8 cellular contexts compared by ENCODE assay signal in genomic region chrX:136766785-136767103, GRCh38. TPM values are rescaled to one million over a fixed set of nuclear protein-coding genes. Genes with fewer than 3 reads are reported as not detected.
A peak's percentile ranks its signal among the peaks of the same experiment; 100 is the strongest.
DNase-seq lines count a peak whose midpoint lies in the region; ATAC-seq, FAIRE-seq and TF ChIP-seq lines count a peak whose summit lies in the region.

No MANE protein-coding gene starts in this region.

- no peaks in the 10 kb centered on the region for H3K9me3 ChIP-seq in RWPE2 (ENCODE audit: severe bottlenecking)
- H3K9me3 ChIP-seq in psoas muscle, result no peaks in the 10 kb centered on the region

- DNase-seq in RWPE2 (ENCODE audit: low spot score) (no peak), fibroblast of pulmonary artery (ENCODE audit: low read depth) (no peak), psoas muscle (no peak), GM10248 (ENCODE audit: extremely low spot score) (no peak), DMS79 treated with DMSO at 0.1 percent for 48 hours (lab: John Stamatoyannopoulos, UW) (no peak), frontal cortex (ENCODE audit: low spot score in 2 of 2) (no peak), T1000 (lab: John Stamatoyannopoulos, UW) (no peak)

- H3K27me3 ChIP-seq in RWPE2 (ENCODE audit: insufficient read depth, poor library complexity, severe bottlenecking) (peaks cover 12% of the 10 kb centered on the region), psoas muscle (ENCODE audit: insufficient read depth in 3 of 3, low read length in 2 of 3) (no peaks in the 10 kb centered on the region)

- H3K4me3 ChIP-seq in RWPE2 (ENCODE audit: severe bottlenecking), result peak overlapping the region; percentile 27
- peak overlapping the region; percentile 54 for H3K4me3 ChIP-seq in fibroblast of pulmonary artery (replicated peaks; ENCODE audit: low read depth, low read length)
- H3K4me3 ChIP-seq in psoas muscle, result peak overlapping the region; percentile 79

- POLR2A ChIA-PET in GM10248 (lab: Yijun Ruan, JAX), result no interaction called here

- peak; percentile 7 for ATAC-seq in GM18907 (IDR thresholded peaks at IDR 0.05; ENCODE audit: unreplicated experiment)
- peak; percentile 17; the same call in 1 of the 3 replicates for ATAC-seq in RWPE2 (ENCODE audit: low read depth)
- peak; percentile 11 to 27 (median 12) for ATAC-seq in psoas muscle

- H3K36me3 ChIP-seq in RWPE2 (ENCODE audit: low read depth), result no peaks in the 10 kb centered on the region
- H3K36me3 ChIP-seq in psoas muscle (ENCODE audit: insufficient read depth in 1 of 2, low read depth in 1 of 2), result no peaks in the 10 kb centered on the region

- TF ChIP-seq CTCF in RWPE2 (IDR thresholded peaks at IDR 0.05; ENCODE audit: poor library complexity, severe bottlenecking) (no peak), fibroblast of pulmonary artery (IDR thresholded peaks at IDR 0.05; ENCODE audit: low read length, missing control alignments) (no peak), psoas muscle (IDR thresholded peaks at IDR 0.05) (no peak), GM10248 (IDR thresholded peaks at IDR 0.05; ENCODE audit: control extremely low read depth, extremely low read depth, low read depth, missing control alignments) (no peak)

- CTCF ChIA-PET in GM10248 (lab: Yijun Ruan, JAX), result interaction anchor here (1.3 to 2.0 kb wide), 2 partner anchors 13 to 33 kb away, joined by 3 to 8 read pairs; no protein-coding TSS in a partner anchor

- no peak for FAIRE-seq in frontal cortex (lab: Jason Lieb, UNC)

- WGBS in psoas muscle, 3 donors, result 1 to 41% (median 3%) methylated on average over 3 to 17 of the region's 19 CpGs

- H3K27ac ChIP-seq in RWPE2 (ENCODE audit: poor library complexity, severe bottlenecking) (no peak overlapping the region), psoas muscle (peak overlapping the region; percentile 95)

- intact Hi-C loops in psoas muscle (cut with DNase I), result no loop called here

- H3K4me1 ChIP-seq in RWPE2 (ENCODE audit: insufficient read depth, poor library complexity, severe bottlenecking) (no peaks in the 10 kb centered on the region), psoas muscle (peaks cover 12% of the 10 kb centered on the region)

RNA-seq across cellular contexts. Expression of gene ARHGEF6, which starts 14.0 kb away (rescaled TPM):
- total RNA-seq in psoas muscle (10 to 100 TPM; 25.4 to 70.5 (median 53.8) TPM), frontal cortex (8.6 TPM)
- polyA plus RNA-seq in psoas muscle, result 10 to 100 TPM; 11.4 to 22.5 (median 19.6) TPM

Comparison
In these comparisons a context has a peak if more than half of its experiments do, and no peak if none do; other contexts are left out.
1. H3K4me3 ChIP-seq: peak in every context shown above with its lines; median percentile 79 in psoas muscle; 54 in fibroblast of pulmonary artery; 27 in RWPE2.